Comparison of ENCODE assay signal across 1 cellular context in genomic region chr15:81223346-81223971, GRCh38.
TF ChIP-seq lines count a peak whose summit lies in the region.

No MANE protein-coding gene starts in this region.

TF ChIP-seq in H1, 55 proteins besides CTCF, POLR2A, EP300 and RAD21:
- TF ChIP-seq KDM1A (IDR thresholded peaks at IDR 0.05; ENCODE audit: borderline replicate concordance, low read length) (0 out of 2 replicates have a peak, but pooled peaks have one; percentile 20), SRF (IDR thresholded peaks at IDR 0.05; ENCODE audit: low read depth, low read length) (no peak), SIN3A (conservative IDR thresholded peaks at IDR 0.05 in 1 of 2, IDR thresholded peaks at IDR 0.05 in 1 of 2; ENCODE audit: low read depth in 1 of 2, low read length in 2 of 2) (no peak), CHD1 (IDR thresholded peaks at IDR 0.05; ENCODE audit: low read depth, low read length) (no peak)
TF ChIP-seq in H1: peak in this region for 1.
